22 cellular contexts compared by ENCODE assay signal in the genomic region with DNA sequence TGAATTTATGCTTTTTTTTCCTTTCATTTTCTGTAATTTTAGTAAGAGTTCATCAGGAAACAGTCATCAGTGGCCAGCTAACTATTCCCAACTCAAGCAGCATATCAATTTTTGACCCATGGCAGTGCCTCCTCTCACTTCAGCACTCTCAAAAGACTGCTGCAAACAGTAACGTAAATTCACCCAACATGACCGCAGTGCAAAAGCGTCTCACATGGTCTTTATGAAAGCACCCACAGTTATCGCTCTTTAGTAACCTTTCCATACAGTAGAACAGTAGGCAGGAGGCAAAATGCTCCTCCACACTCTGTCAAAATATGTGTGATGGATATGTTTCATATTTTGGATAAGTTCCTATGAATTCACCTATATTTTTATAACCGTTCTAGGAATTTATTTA. TPM values are rescaled to one million over a fixed set of nuclear protein-coding genes. Genes with fewer than 3 reads are reported as not detected.
DNase-seq lines count a peak whose midpoint lies in the region; ATAC-seq, FAIRE-seq and TF ChIP-seq lines count a peak whose summit lies in the region.
"Had no signal": no experiment of that assay in that cellular context is flagged by ENCODE, and none has a peak within 500 bp of the region (broad histone marks: within the 10 kb centered on the region; RNA-seq: fewer than 3 reads in every experiment).

No MANE protein-coding gene starts in this region.

- intact Hi-C loops in upper lobe of right lung (cut with DNase I), result no loop called here

- peaks cover 12% of the 10 kb centered on the region for H3K4me1 ChIP-seq in upper lobe of right lung

- no peak for FAIRE-seq in GM12892 (lab: Jason Lieb, UNC)

- TF ChIP-seq POLR2A in GM12892 (IDR thresholded peaks at IDR 0.05; ENCODE audit: low read depth, low read length) (no peak), GM18505 (IDR thresholded peaks at IDR 0.05; ENCODE audit: borderline replicate concordance, extremely low read depth, insufficient read depth, insufficient read length) (no peak)

- TF ChIP-seq CTCF in upper lobe of right lung (IDR thresholded peaks at IDR 0.05), result no peak

- no peak for DNase-seq in stimulated activated naive CD8-positive, alpha-beta T cell treated with anti-CD3 and anti-CD28 coated beads, Interleukin-15, Interleukin-2, amounts not matched to agents 100 U/mL and 50 U/mL, for 24 hours
- DNase-seq in T-helper 17 cell (no peak), upper lobe of right lung (no peak), G401 (ENCODE audit: low spot score) (no peak), GM12892 (ENCODE audit: insufficient read length) (no peak)
- DNase-seq in effector memory CD8-positive, alpha-beta T cell, result no peak
- DNase-seq: amygdala; left ventricle myocardium inferior; midbrain; MM.1S; NCI-H1694; NCI-H774; SHP77 treated with DMSO at 0.1 percent for 48 hours; stimulated activated CD4-positive, alpha-beta T cell treated with anti-CD3 and anti-CD28 coated beads, Interleukin-2, amount 100 ng/mL, for 24 hours; stomach; T-helper 1 cell; trophoblast cell had no signal

- no peaks in the 10 kb centered on the region for H3K36me3 ChIP-seq in upper lobe of right lung
- H3K36me3 ChIP-seq: left ventricle myocardium inferior, neutrophil, stomach had no signal

- no peak for ATAC-seq in stimulated activated naive CD8-positive, alpha-beta T cell treated with anti-CD3 and anti-CD28 coated beads, Interleukin-15, Interleukin-2, amounts not matched to agents 100 U/mL and 50 U/mL, for 24 hours
- ATAC-seq in T-helper 17 cell, result no peak
- ATAC-seq in effector memory CD8-positive, alpha-beta T cell (replicated peaks), result no peak
- peak; percentile 19 for ATAC-seq in upper lobe of right lung
- no peak for ATAC-seq in GM18505 (IDR thresholded peaks at IDR 0.05; ENCODE audit: unreplicated experiment)

- H3K27me3 Mint-ChIP-seq in stimulated activated naive CD8-positive, alpha-beta T cell treated with anti-CD3 and anti-CD28 coated beads, Interleukin-15, Interleukin-2, amounts not matched to agents 100 ng/mL and 50 ng/mL, for 24 hours, result no peaks in the 10 kb centered on the region
- no peaks in the 10 kb centered on the region for H3K27me3 Mint-ChIP-seq in T-helper 17 cell
- H3K27me3 Mint-ChIP-seq in effector memory CD8-positive, alpha-beta T cell, result no peaks in the 10 kb centered on the region
- H3K27me3 Mint-ChIP-seq: IgD-negative memory B cell had no signal

- H3K27ac Mint-ChIP-seq in stimulated activated naive CD8-positive, alpha-beta T cell treated with anti-CD3 and anti-CD28 coated beads, Interleukin-15, Interleukin-2, amounts not matched to agents 100 ng/mL and 50 ng/mL, for 24 hours, result peak overlapping the region; percentile 72
- peak overlapping the region; percentile 97 for H3K27ac Mint-ChIP-seq in T-helper 17 cell
- peak overlapping the region; percentile 70 to 89 for H3K27ac Mint-ChIP-seq in effector memory CD8-positive, alpha-beta T cell

- H3K27me3 ChIP-seq in upper lobe of right lung, result no peaks in the 10 kb centered on the region
- H3K27me3 ChIP-seq: neutrophil, stomach had no signal

- in situ Hi-C loops in G401 (cut with HindIII; ENCODE audit: low sequenced_read_pairs), result no loop called here

- H3K4me3 ChIP-seq in upper lobe of right lung, result no peak overlapping the region
- H3K4me3 ChIP-seq: left ventricle myocardium inferior, stomach had no signal

- no peaks in the 10 kb centered on the region for H3K9me3 Mint-ChIP-seq in stimulated activated naive CD8-positive, alpha-beta T cell treated with anti-CD3 and anti-CD28 coated beads, Interleukin-15, Interleukin-2, amounts not matched to agents 100 ng/mL and 50 ng/mL, for 24 hours
- peaks cover 0 to 7% of the 10 kb centered on the region in 2 donors for H3K9me3 Mint-ChIP-seq in effector memory CD8-positive, alpha-beta T cell
- H3K9me3 Mint-ChIP-seq: IgD-negative memory B cell had no signal

- H3K27ac ChIP-seq in upper lobe of right lung, result no peak overlapping the region
- H3K27ac ChIP-seq: HL-60, left ventricle myocardium inferior, neutrophil, stomach had no signal

- peaks cover 93% of the 10 kb centered on the region for H3K4me1 Mint-ChIP-seq in stimulated activated naive CD8-positive, alpha-beta T cell treated with anti-CD3 and anti-CD28 coated beads, Interleukin-15, Interleukin-2, amounts not matched to agents 100 ng/mL and 50 ng/mL, for 24 hours (ENCODE audit: low read depth)
- H3K4me1 Mint-ChIP-seq in T-helper 17 cell, result peaks cover 68% of the 10 kb centered on the region
- H3K4me1 Mint-ChIP-seq in effector memory CD8-positive, alpha-beta T cell (ENCODE audit: low read depth in 2 of 2), result peaks cover 62 to 80% of the 10 kb centered on the region in 2 donors

- peaks cover 10% of the 10 kb centered on the region for H3K36me3 Mint-ChIP-seq in stimulated activated naive CD8-positive, alpha-beta T cell treated with anti-CD3 and anti-CD28 coated beads, Interleukin-15, Interleukin-2, amounts not matched to agents 100 ng/mL and 50 ng/mL, for 24 hours (ENCODE audit: low read depth)
- peaks cover 3% of the 10 kb centered on the region for H3K36me3 Mint-ChIP-seq in T-helper 17 cell (ENCODE audit: low read depth)
- peaks cover 16% of the 10 kb centered on the region for H3K36me3 Mint-ChIP-seq in effector memory CD8-positive, alpha-beta T cell (ENCODE audit: insufficient read depth)

- H3K4me3 Mint-ChIP-seq in stimulated activated naive CD8-positive, alpha-beta T cell treated with anti-CD3 and anti-CD28 coated beads, Interleukin-15, Interleukin-2, amounts not matched to agents 100 ng/mL and 50 ng/mL, for 24 hours, result peak overlapping the region; percentile 46
- no peak overlapping the region for H3K4me3 Mint-ChIP-seq in T-helper 17 cell
- H3K4me3 Mint-ChIP-seq in effector memory CD8-positive, alpha-beta T cell, result peak overlapping the region; percentile 59 to 74

- no peaks in the 10 kb centered on the region for H3K9me3 ChIP-seq in T-helper 17 cell (ENCODE audit: control insufficient read depth, low read length, poor library complexity, severe bottlenecking)
- H3K9me3 ChIP-seq in upper lobe of right lung, result no peaks in the 10 kb centered on the region
- H3K9me3 ChIP-seq: left ventricle myocardium inferior, neutrophil, stomach had no signal

RNA-seq across cellular contexts. Expression of gene PARP8, which starts 48.6 kb away (rescaled TPM):
- total RNA-seq in T-helper 17 cell, result 100 to 1,000 TPM; 183 to 204 TPM
- total RNA-seq in upper lobe of right lung, result 52.3 TPM
- not detected in 2 replicates for total RNA-seq in G401 (2014; rRNA removed; shearing (Covaris generic))
- 22.8 TPM for polyA plus RNA-seq in GM12892 (2012; ENCODE audit: missing spikeins)

Comparison
In these comparisons a context has a peak if more than half of its experiments do, and no peak if none do; other contexts are left out.
1. RNA of gene PARP8, which starts 48.6 kb away (total RNA-seq): 183 to 204 TPM in T-helper 17 cell and 52.3 TPM in upper lobe of right lung (single experiment); not detected in G401; every median in the first group is over 10 times any median in the second.
2. Peak in every context shown above with its lines, with median percentiles within 50 percentile points of each other: H3K27ac Mint-ChIP-seq.